9 cellular contexts compared by ENCODE assay signal in the genomic region with DNA sequence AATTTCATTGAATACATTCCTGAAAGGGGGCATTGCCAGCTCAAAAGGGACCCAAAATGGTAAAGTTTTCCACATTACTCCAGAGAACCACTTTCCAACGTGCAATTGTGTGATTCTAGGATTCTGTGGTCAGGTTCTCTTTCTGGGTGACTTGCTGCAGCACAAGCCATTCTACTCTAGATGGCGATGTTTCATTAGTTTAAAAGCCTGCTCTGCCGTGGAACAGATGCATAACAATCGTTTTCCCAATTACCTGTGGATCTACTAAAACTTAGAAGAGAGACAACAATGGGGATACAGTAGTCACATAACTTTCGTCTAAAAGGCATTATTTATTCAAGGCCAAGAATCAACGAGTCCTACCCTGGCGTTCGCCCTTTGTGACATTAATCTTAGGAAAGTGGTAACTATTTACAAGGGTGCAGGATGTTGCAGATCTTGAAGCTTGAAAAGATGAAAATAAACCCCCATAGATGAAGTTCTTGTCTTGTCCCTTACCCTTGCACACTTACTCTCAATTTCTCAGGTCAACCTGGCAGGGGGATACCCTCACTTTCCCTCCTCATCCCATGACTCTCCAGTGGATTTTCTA.
DNase-seq lines count a peak whose midpoint lies in the region; ATAC-seq and TF ChIP-seq lines count a peak whose summit lies in the region.
"Had no signal": no experiment of that assay in that cellular context is flagged by ENCODE, and none has a peak within 500 bp of the region (broad histone marks: within the 10 kb centered on the region; RNA-seq: fewer than 3 reads in every experiment).

No MANE protein-coding gene starts in this region.

- intact Hi-C loops in mammary epithelial cell (cut with micrococcal nuclease) = loop anchor here (1.0 to 5.0 kb wide), 3 partner anchors 874 to 1214 kb away; no protein-coding TSS in a partner anchor

- TF ChIP-seq CTCF in GM12801 (IDR thresholded peaks at IDR 0.05; ENCODE audit: extremely low read depth, insufficient read length) (peak; percentile 19), mammary epithelial cell (conservative IDR thresholded peaks at IDR 0.05 in 1 of 2, IDR thresholded peaks at IDR 0.05 in 1 of 2; ENCODE audit: extremely low read depth in 1 of 2, insufficient read depth in 1 of 2, low read depth in 1 of 2, low read length in 2 of 2) (peak; percentile 87)

- no TSS peak for BruUV-seq in mammary epithelial cell (replicated peaks; lab: Mats Ljungman, UMichigan)

- dilution Hi-C loops in mammary epithelial cell (cut with HindIII; ENCODE audit: low sequenced_read_pairs) = no loop called here

- no peak overlapping the region for H3K4me3 ChIP-seq in mammary epithelial cell (replicated peaks in 1 of 3; ENCODE audit: insufficient read depth in 1 of 3, low read depth in 2 of 3, low read length in 3 of 3)

- in situ Hi-C loops in mammary epithelial cell (cut with MboI; ENCODE audit: low sequenced_read_pairs in 2 of 2) = loop anchor here in 1 of 2 donors (25.0 kb wide), 1 partner anchor 974 kb away; no protein-coding TSS in a partner anchor

- no peaks in the 10 kb centered on the region for H3K4me1 ChIP-seq in mammary epithelial cell (ENCODE audit: insufficient read depth, low read length)

- H3K9ac ChIP-seq in mammary epithelial cell (ENCODE audit: insufficient read depth, low read length) = no peak overlapping the region

- no peak overlapping the region for H3K27ac ChIP-seq in mammary epithelial cell (ENCODE audit: insufficient read depth, low read depth, low read length)

- H3K4me2 ChIP-seq in mammary epithelial cell (ENCODE audit: insufficient read depth, low read depth, low read length) = no peak overlapping the region

- H3K36me3 ChIP-seq in mammary epithelial cell (ENCODE audit: insufficient read depth, low read length) = no peaks in the 10 kb centered on the region

- CTCF ChIA-PET in mammary epithelial cell (lab: Charles Lee; ENCODE audit: low non-redundant PET) = no interaction called here

- WGBS in mammary epithelial cell (ENCODE audit: low coverage, missing lambda C conversion rate) = 18% methylated on average over 8 of the region's 8 CpGs

- ATAC-seq in HG03175 (IDR thresholded peaks at IDR 0.05; ENCODE audit: unreplicated experiment) = peak; percentile 58
- ATAC-seq: effector memory CD8-positive, alpha-beta T cell had no signal

- no peaks in the 10 kb centered on the region for H3K9me3 ChIP-seq in mammary epithelial cell (replicated peaks; ENCODE audit: insufficient read depth, low read length)

- no peaks in the 10 kb centered on the region for H3K79me2 ChIP-seq in mammary epithelial cell (ENCODE audit: insufficient read depth, low read length)

- H2AFZ ChIP-seq in mammary epithelial cell (ENCODE audit: low read depth, low read length) = no peak overlapping the region

- peaks cover 2% of the 10 kb centered on the region for H3K27me3 ChIP-seq in mammary epithelial cell (ENCODE audit: insufficient read depth, low read length)

- no peaks in the 10 kb centered on the region for H4K20me1 ChIP-seq in mammary epithelial cell (ENCODE audit: insufficient read depth, low read length)

- DNase-seq in AG08395 (ENCODE audit: low spot score) = peak; percentile 56
- DNase-seq in NCI-H460 (ENCODE audit: extremely low read depth, low read depth) = peak; percentile 52
- DNase-seq in mammary epithelial cell = peak; percentile 19
- peak; percentile 27 for DNase-seq in kidney glomerular epithelial cell (lab: John Stamatoyannopoulos, UW)
- no peak for DNase-seq in OCI-M2 (lab: John Stamatoyannopoulos, UW; ENCODE audit: unreplicated experiment)
- no peak for DNase-seq in GF-D8 (lab: John Stamatoyannopoulos, UW)

Comparison
In these comparisons a context has a peak if more than half of its experiments do, and no peak if none do; other contexts are left out.
1. DNase-seq: peak in AG08395 (single experiment), NCI-H460 (single experiment), mammary epithelial cell (single experiment) and kidney glomerular epithelial cell (single experiment); none in OCI-M2 (single experiment) and GF-D8 (single experiment).